33 cellular contexts compared by ENCODE assay signal in genomic region chr2:63163231-63163845, GRCh38.
DNase-seq lines count a peak whose midpoint lies in the region; ATAC-seq and TF ChIP-seq lines count a peak whose summit lies in the region.
"Had no signal": no experiment of that assay in that cellular context is flagged by ENCODE, and none has a peak within 500 bp of the region (broad histone marks: within the 10 kb centered on the region; RNA-seq: fewer than 3 reads in every experiment).

No MANE protein-coding gene starts in this region.

- no peaks in the 10 kb centered on the region for H3K36me3 ChIP-seq in breast epithelium
- H3K36me3 ChIP-seq: adrenal gland, lower lobe of right lung, neutrophil, Peyer's patch, prostate gland, sigmoid colon, stomach had no signal

- peaks cover 2% of the 10 kb centered on the region for H3K9me3 Mint-ChIP-seq in glutamatergic neuron (ENCODE audit: unreplicated experiment)

- no peak overlapping the region for H3K4me3 Mint-ChIP-seq in glutamatergic neuron (ENCODE audit: unreplicated experiment)
- H3K4me3 Mint-ChIP-seq: activated CD8-positive, alpha-beta T cell treated with anti-CD3 and anti-CD28 coated beads for 36 hours; activated naive CD4-positive, alpha-beta T cell treated with anti-CD3 and anti-CD28 coated beads for 36 hours had no signal

- peaks cover 10% of the 10 kb centered on the region for H3K36me3 Mint-ChIP-seq in glutamatergic neuron (ENCODE audit: unreplicated experiment)

- intact Hi-C loops in breast epithelium (cut with DNase I; ENCODE audit: low total_unique reads) (no loop called here), head of caudate nucleus (cut with DNase I) (no loop called here)

- no peaks in the 10 kb centered on the region for H3K27me3 Mint-ChIP-seq in glutamatergic neuron (ENCODE audit: unreplicated experiment)
- H3K27me3 Mint-ChIP-seq: activated CD8-positive, alpha-beta T cell treated with anti-CD3 and anti-CD28 coated beads for 36 hours; naive B cell had no signal

- H3K27ac Mint-ChIP-seq in glutamatergic neuron (ENCODE audit: unreplicated experiment), result no peak overlapping the region
- H3K27ac Mint-ChIP-seq: activated CD8-positive, alpha-beta T cell treated with anti-CD3 and anti-CD28 coated beads for 36 hours; activated naive CD4-positive, alpha-beta T cell treated with anti-CD3 and anti-CD28 coated beads for 36 hours; naive B cell had no signal

- H3K27me3 ChIP-seq in breast epithelium, result no peaks in the 10 kb centered on the region
- H3K27me3 ChIP-seq: adrenal gland; BLaER1 treated with 17β-estradiol and CSF1 and Interleukin-3, amounts not matched to agents 10 nM and 100 nM; neutrophil; Peyer's patch; sigmoid colon; stomach; tibial artery had no signal

- peaks cover 0 to 12% of the 10 kb centered on the region in 2 donors for H3K9me3 ChIP-seq in breast epithelium
- H3K9me3 ChIP-seq: adrenal gland, neutrophil, Peyer's patch, prostate gland had no signal

- TF ChIP-seq CTCF in glutamatergic neuron (IDR thresholded peaks at IDR 0.05; ENCODE audit: partially characterized antibody, unreplicated experiment), result peak; percentile 33
- no peak for TF ChIP-seq CTCF in breast epithelium (IDR thresholded peaks at IDR 0.05)

- ATAC-seq in HG03460 (IDR thresholded peaks at IDR 0.05; ENCODE audit: unreplicated experiment), result no peak
- ATAC-seq: activated CD8-positive, alpha-beta T cell treated with anti-CD3 and anti-CD28 coated beads for 36 hours; lower lobe of right lung had no signal

- no peaks in the 10 kb centered on the region for H3K4me1 Mint-ChIP-seq in glutamatergic neuron (ENCODE audit: low read depth, unreplicated experiment)
- H3K4me1 Mint-ChIP-seq: naive B cell had no signal

- TF ChIP-seq POLR2A in breast epithelium (IDR thresholded peaks at IDR 0.05), result no peak

- no peak overlapping the region for H3K4me3 ChIP-seq in breast epithelium
- H3K4me3 ChIP-seq: adrenal gland; BLaER1 treated with 17β-estradiol and CSF1 and Interleukin-3, amounts not matched to agents 10 nM and 100 nM; lower lobe of right lung; Peyer's patch; prostate gland; sigmoid colon; stomach; tibial artery had no signal

- DNase-seq in COR-L47 (lab: John Stamatoyannopoulos, UW), result peak; percentile 46
- DNase-seq in ELR (ENCODE audit: low read depth), result peak; percentile 3
- DNase-seq in NCI-H69 (lab: John Stamatoyannopoulos, UW), result peak; percentile 7
- DNase-seq in glutamatergic neuron, result no peak
- DNase-seq in breast epithelium (ENCODE audit: low spot score in 2 of 2), result no peak
- no peak for DNase-seq in head of caudate nucleus
- DNase-seq: activated CD4-positive, CD25-positive, alpha-beta regulatory T cell treated with anti-CD3 and anti-CD28 coated beads, Interleukin-2, amount 50 U/mL, for 72 hours; activated CD8-positive, alpha-beta memory T cell treated with anti-CD3 and anti-CD28 coated beads, Interleukin-2, amount 50 U/mL, for 48 hours; activated CD8-positive, alpha-beta T cell treated with anti-CD3 and anti-CD28 coated beads for 36 hours; activated naive CD4-positive, alpha-beta T cell treated with anti-CD3 and anti-CD28 coated beads for 36 hours; adrenal gland; cerebellar nuclear complex; DMS79 treated with DMSO at 0.1 percent for 48 hours; GOT3; lower lobe of right lung; midbrain; naive B cell; NCI-H1436 treated with DMSO at 0.1 percent for 48 hours; NCI-H2107; NCI-H510A treated with DMSO at 0.1 percent for 48 hours; Peyer's patch; SIG-M5; sigmoid colon; stimulated activated CD4-positive, alpha-beta T cell treated with anti-CD3 and anti-CD28 coated beads, Interleukin-12 subunit alpha, Interleukin-12 subunit beta, amount 100 ng/mL, for 4 hours; stimulated activated CD4-positive, alpha-beta T cell treated with anti-CD3 and anti-CD28 coated beads, Interleukin-4, amount 100 ng/mL, for 1 hour; stomach; tibial artery had no signal

- no peaks in the 10 kb centered on the region for H3K4me1 ChIP-seq in breast epithelium
- H3K4me1 ChIP-seq: adrenal gland; BLaER1 treated with 17β-estradiol and CSF1 and Interleukin-3, amounts not matched to agents 10 nM and 100 nM; lower lobe of right lung; Peyer's patch; prostate gland; sigmoid colon; stomach; tibial artery had no signal

- H3K27ac ChIP-seq in breast epithelium, result no peak overlapping the region
- H3K27ac ChIP-seq: adrenal gland; BLaER1 treated with 17β-estradiol and CSF1 and Interleukin-3, amounts not matched to agents 10 nM and 100 nM; HL-60; KMS-11; lower lobe of right lung; neutrophil; Peyer's patch; prostate gland; sigmoid colon; stomach; tibial artery had no signal

Comparison
In these comparisons a context has a peak if more than half of its experiments do, and no peak if none do; other contexts are left out.
1. DNase-seq: peak in COR-L47 (single experiment), ELR (single experiment) and NCI-H69 (single experiment); none in glutamatergic neuron (single experiment), breast epithelium (0 of 2) and head of caudate nucleus (0 of 42).